Comparison of ENCODE assay signal across 10 cellular contexts in the genomic region with DNA sequence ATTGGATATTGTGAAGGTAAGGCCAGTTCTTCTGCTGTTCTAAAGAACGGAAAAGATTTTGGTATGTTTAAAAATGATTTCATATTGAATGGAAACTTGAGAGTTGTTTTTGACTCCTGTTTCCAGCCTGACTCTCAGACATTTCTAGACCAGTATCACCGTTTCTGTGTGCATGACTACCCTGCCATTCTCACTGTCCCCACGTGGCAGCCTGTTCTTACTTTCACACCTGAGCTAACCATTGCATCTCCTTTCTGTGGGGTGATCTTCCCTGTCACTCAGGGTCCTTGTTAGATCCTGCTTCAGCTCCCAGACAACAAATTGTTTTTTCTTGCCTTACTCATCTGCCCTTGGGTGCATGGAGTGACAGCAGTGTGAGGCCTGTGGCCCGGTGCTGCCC.
"Had no signal": no experiment of that assay in that cellular context is flagged by ENCODE, and none has a peak within 500 bp of the region (broad histone marks: within the 10 kb centered on the region; RNA-seq: fewer than 3 reads in every experiment).

No MANE protein-coding gene starts in this region.

- H3K9me3 ChIP-seq: gastroesophageal sphincter, heart right ventricle, lower lobe of right lung, right atrium auricular region had no signal

- H3K4me3 ChIP-seq: gastroesophageal sphincter, heart right ventricle, lower lobe of right lung, right atrium auricular region had no signal

- ATAC-seq: gastroesophageal sphincter, heart right ventricle, lower lobe of right lung, SK-N-SH treated with all-trans-retinoic acid at 6 μM for 48 hours had no signal

- H3K27ac ChIP-seq: gastroesophageal sphincter, heart right ventricle, lower lobe of right lung, right atrium auricular region, WERI-Rb-1 had no signal

- H3K4me3 Mint-ChIP-seq: nephron had no signal

- H3K9me3 Mint-ChIP-seq: nephron had no signal

- H3K27ac Mint-ChIP-seq: progenitor cell of endocrine pancreas had no signal

- H3K4me1 ChIP-seq: lower lobe of right lung, right atrium auricular region had no signal

- H3K27me3 ChIP-seq: gastroesophageal sphincter, heart right ventricle, right atrium auricular region had no signal

- H3K27me3 Mint-ChIP-seq: progenitor cell of endocrine pancreas had no signal

- DNase-seq: activated gamma-delta T cell treated with Interleukin-2 at 50 U/mL for 16 hours, heart right ventricle, lower lobe of right lung, occipital lobe, WERI-Rb-1 had no signal
